In genomic region chr22:26213826-26214225, GRCh38 we compare ENCODE assay signal across 29 cellular contexts. TPM values are rescaled to one million over a fixed set of nuclear protein-coding genes. Genes with fewer than 3 reads are reported as not detected.
"Had no signal": no experiment of that assay in that cellular context is flagged by ENCODE, and none has a peak within 500 bp of the region (broad histone marks: within the 10 kb centered on the region; RNA-seq: fewer than 3 reads in every experiment).

No MANE protein-coding gene starts in this region.

- H3K9ac ChIP-seq: neural progenitor cell, parathyroid adenoma had no signal

- H3K27ac ChIP-seq: hepatocyte, left ventricle myocardium inferior, neural progenitor cell, neutrophil, parathyroid adenoma, right atrium auricular region, skin epidermis, stomach, testis, thyroid gland, transverse colon, vagina had no signal

- H3K27me3 ChIP-seq: right atrium auricular region, testis, thyroid gland, vagina had no signal

- H3K79me2 ChIP-seq: hepatocyte, parathyroid adenoma had no signal

- H3K4me1 ChIP-seq: left ventricle myocardium inferior, parathyroid adenoma, right atrium auricular region, stomach, testis, thyroid gland, transverse colon, vagina had no signal

- H3K4me3 ChIP-seq: hepatocyte, left ventricle myocardium inferior, lung, neural progenitor cell, right atrium auricular region, skin epidermis, stomach, testis, thyroid gland, transverse colon, vagina had no signal

- DNase-seq: islet precursor cell; left ventricle myocardium inferior; mesendoderm; naive B cell; natural killer cell; nephron progenitor cell; occipital lobe; stimulated activated CD4-positive, alpha-beta T cell treated with anti-CD3 and anti-CD28 coated beads, Interleukin-12 subunit alpha, Interleukin-12 subunit beta, amount 100 ng/mL, for 4 hours; stimulated activated CD4-positive, alpha-beta T cell treated with anti-CD3 and anti-CD28 coated beads, Interleukin-15, amount 100 ng/mL, for 24 hours; stimulated activated CD4-positive, alpha-beta T cell treated with anti-CD3 and anti-CD28 coated beads, Interleukin-2, amount 100 ng/mL, for 24 hours; stimulated activated CD4-positive, alpha-beta T cell treated with anti-CD3 and anti-CD28 coated beads, Interleukin-4, amount 100 ng/mL, for 1 hour; stimulated activated naive B cell treated with anti-CD40 and anti-IgM and Interleukin-4, amounts not matched to agents 10 μg/mL and 1 μg/mL and 100 μg/mL, for 72 hours; stimulated activated naive CD8-positive, alpha-beta T cell treated with anti-CD3 and anti-CD28 coated beads, Interleukin-15, Interleukin-2, amounts not matched to agents 100 U/mL and 50 U/mL, for 24 hours; stomach; testis; thyroid gland; transverse colon had no signal

- H3K4me2 ChIP-seq: hepatocyte, neural progenitor cell had no signal

- H2AFZ ChIP-seq: hepatocyte, neural progenitor cell, parathyroid adenoma had no signal

- H3K36me3 ChIP-seq: left ventricle myocardium inferior, neural progenitor cell, neutrophil, right atrium auricular region, stomach, thyroid gland, transverse colon, vagina had no signal

- H3K9me3 ChIP-seq: neutrophil, right atrium auricular region, testis, thyroid gland, transverse colon, vagina had no signal

- ATAC-seq: natural killer cell; stimulated activated naive B cell treated with anti-CD40 and anti-IgM and Interleukin-4, amounts not matched to agents 10 μg/mL and 1 μg/mL and 100 μg/mL, for 72 hours; stimulated activated naive CD8-positive, alpha-beta T cell treated with anti-CD3 and anti-CD28 coated beads, Interleukin-15, Interleukin-2, amounts not matched to agents 100 U/mL and 50 U/mL, for 24 hours had no signal

RNA-seq across cellular contexts. Expression of gene SEZ6L, which starts 44.6 kb away (rescaled TPM):
- total RNA-seq: kidney epithelial cell, osteocyte, pulmonary artery endothelial cell, renal cortical epithelial cell had no signal
